In genomic region chr7:77079112-77079511, GRCh38 we compare ENCODE assay signal across 15 cellular contexts. TPM values are rescaled to one million over a fixed set of nuclear protein-coding genes. Genes with fewer than 3 reads are reported as not detected.
"Had no signal": no experiment of that assay in that cellular context is flagged by ENCODE, and none has a peak within 500 bp of the region (broad histone marks: within the 10 kb centered on the region; RNA-seq: fewer than 3 reads in every experiment).

No MANE protein-coding gene starts in this region.

RNA-seq across cellular contexts. Expression of gene SPDYE18, which starts 16.8 kb away (rescaled TPM):
- total RNA-seq: ascending aorta, SJSA1, WTC11 had no signal

RNA-seq across cellular contexts. Expression of gene SPDYE17, which starts 47.0 kb away (rescaled TPM):
- total RNA-seq: activated CD4-positive, alpha-beta T cell treated with anti-CD3 and anti-CD28 coated beads for 36 hours; activated CD4-positive, alpha-beta T cell treated with anti-CD3 and anti-CD28 coated beads, Interleukin-2, amount 10 ng/mL, durations not matched to agents 7 days and 5 days; activated CD8-positive, alpha-beta T cell treated with anti-CD3 and anti-CD28 coated beads, Interleukin-2, amount 10 ng/mL, durations not matched to agents 7 days and 5 days; activated naive CD8-positive, alpha-beta T cell treated with anti-CD3 and anti-CD28 coated beads, Interleukin-2, amount 10 ng/mL, durations not matched to agents 7 days and 5 days; activated T-helper 2 cell treated with anti-CD3 and anti-CD28 coated beads, Interferon-gamma antibody, Interleukin-2, Interleukin-4, amounts not matched to agents 10 μg/mL and 5 μg/mL and 100 μg/mL, durations not matched to agents 14 hours and 24 hours and 36 hours; ascending aorta; cardiac septum; LHCN-M2; OCI-LY7; SJSA1; T-cell; T-helper 17 cell; WTC11 had no signal
- polyA plus RNA-seq: adipose tissue, SK-N-SH had no signal
